In the genomic region with DNA sequence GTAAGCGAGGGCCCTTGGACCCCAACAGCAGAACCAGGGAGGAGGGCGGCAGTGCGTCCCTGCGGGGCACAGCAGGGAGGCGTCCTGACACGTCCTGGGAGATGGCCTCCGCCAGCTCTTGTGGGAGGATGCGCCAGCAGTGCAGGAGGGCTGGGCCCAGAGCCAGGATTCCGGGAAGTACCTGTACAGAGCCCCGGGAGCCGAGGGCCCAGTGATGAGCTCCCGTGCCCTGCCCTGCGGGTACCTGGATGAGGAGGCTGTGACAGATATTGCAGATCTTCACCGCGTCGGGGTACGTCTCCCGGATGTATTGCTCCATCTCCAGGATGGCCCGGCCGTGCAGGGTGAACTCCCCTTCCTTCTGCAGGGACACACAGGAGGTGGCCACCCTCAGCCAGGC, we compare ENCODE assay signal across 10 cellular contexts. TPM values are rescaled to one million over a fixed set of nuclear protein-coding genes. Genes with fewer than 3 reads are reported as not detected.
DNase-seq lines count a peak whose midpoint lies in the region; ATAC-seq and TF ChIP-seq lines count a peak whose summit lies in the region.
"Had no signal": no experiment of that assay in that cellular context is flagged by ENCODE, and none has a peak within 500 bp of the region (broad histone marks: within the 10 kb centered on the region; RNA-seq: fewer than 3 reads in every experiment).

No MANE protein-coding gene starts in this region.

- TF ChIP-seq CTCF in WERI-Rb-1 (IDR thresholded peaks at IDR 0.05; ENCODE audit: low read depth, low read length): no peak
- no peak for TF ChIP-seq CTCF in lower lobe of right lung (IDR thresholded peaks at IDR 0.05)
- TF ChIP-seq CTCF in GM13977 (IDR thresholded peaks at IDR 0.05; ENCODE audit: extremely low read depth, insufficient read depth, missing control alignments): no peak

- no peak overlapping the region for H3K27ac ChIP-seq in CD4-positive, alpha-beta memory T cell (ENCODE audit: low read depth, low read length)
- H3K27ac ChIP-seq in WERI-Rb-1: peak overlapping the region; percentile 43; the same call in 1 of the 2 replicates
- H3K27ac ChIP-seq in lower lobe of right lung: no peak overlapping the region
- H3K27ac ChIP-seq: cardiac muscle cell had no signal

- H3K9me3 Mint-ChIP-seq in CD4-positive, alpha-beta memory T cell: no peaks in the 10 kb centered on the region
- H3K9me3 Mint-ChIP-seq in IgD-negative memory B cell: no peaks in the 10 kb centered on the region
- H3K9me3 Mint-ChIP-seq: activated T-cell treated with anti-CD3 and anti-CD28 coated beads, Interleukin-2, amount 50 U/mL, for 72 hours had no signal

- no peaks in the 10 kb centered on the region for H3K27me3 ChIP-seq in CD4-positive, alpha-beta memory T cell (ENCODE audit: insufficient read depth, low read length)
- H3K27me3 ChIP-seq in WERI-Rb-1 (ENCODE audit: insufficient read depth, low read depth, severe bottlenecking): no peaks in the 10 kb centered on the region
- no peaks in the 10 kb centered on the region for H3K27me3 ChIP-seq in lower lobe of right lung (ENCODE audit: low read depth)
- no peaks in the 10 kb centered on the region for H3K27me3 ChIP-seq in MG63
- H3K27me3 ChIP-seq: cardiac muscle cell had no signal

- H3K36me3 ChIP-seq in CD4-positive, alpha-beta memory T cell (ENCODE audit: insufficient read depth, low read length): peaks cover 5% of the 10 kb centered on the region
- H3K36me3 ChIP-seq in WERI-Rb-1 (no peaks in the 10 kb centered on the region; the same call in 1 of the 2 replicates), lower lobe of right lung (peaks cover 56% of the 10 kb centered on the region), MG63 (peaks cover 32% of the 10 kb centered on the region)
- H3K36me3 ChIP-seq: cardiac muscle cell had no signal

- CTCF ChIA-PET in CD4-positive, alpha-beta memory T cell (lab: Charles Lee; ENCODE audit: partially characterized antibody): interaction anchor here (1.1 to 7.2 kb wide), 5 partner anchors 8 to 141 kb away, joined by 4 to 28 read pairs (median 12); no protein-coding TSS in a partner anchor

- H3K4me3 ChIP-seq in CD4-positive, alpha-beta memory T cell (ENCODE audit: low read length in 2 of 2): no peak overlapping the region
- no peak overlapping the region for H3K4me3 ChIP-seq in WERI-Rb-1 (ENCODE audit: low read depth, low read length)
- H3K4me3 ChIP-seq in lower lobe of right lung: no peak overlapping the region
- H3K4me3 ChIP-seq in MG63: no peak overlapping the region
- H3K4me3 ChIP-seq: cardiac muscle cell had no signal

- no peaks in the 10 kb centered on the region for H3K9me3 ChIP-seq in CD4-positive, alpha-beta memory T cell (ENCODE audit: control insufficient read depth in 1 of 2, low read length in 2 of 2)
- H3K9me3 ChIP-seq in WERI-Rb-1 (ENCODE audit: severe bottlenecking) (no peaks in the 10 kb centered on the region), lower lobe of right lung (no peaks in the 10 kb centered on the region), MG63 (no peaks in the 10 kb centered on the region)

- in situ Hi-C loops in GM13977 (cut with MboI; ENCODE audit: low pct_unique_long_range_greater_than_20kb, low sequenced_read_pairs, unreplicated experiment): no loop called here

- POLR2A ChIA-PET in CD4-positive, alpha-beta memory T cell (lab: Charles Lee; ENCODE audit: partially characterized antibody): interaction anchor here (0.8 to 6.4 kb wide), 3 partner anchors 9 to 141 kb away, joined by 4 to 47 read pairs (median 15); no protein-coding TSS in a partner anchor

- no peak overlapping the region for H3K4me3 Mint-ChIP-seq in CD4-positive, alpha-beta memory T cell
- H3K4me3 Mint-ChIP-seq in IgD-negative memory B cell: no peak overlapping the region

- intact Hi-C loops in CD4-positive, alpha-beta memory T cell (cut with micrococcal nuclease): no loop called here
- intact Hi-C loops in lower lobe of right lung (cut with DNase I): no loop called here

- peaks cover 10 to 27% of the 10 kb centered on the region in 2 donors for H3K36me3 Mint-ChIP-seq in CD4-positive, alpha-beta memory T cell
- peaks cover 2% of the 10 kb centered on the region for H3K36me3 Mint-ChIP-seq in IgD-negative memory B cell

- ATAC-seq in lower lobe of right lung: no peak
- ATAC-seq: activated T-cell treated with anti-CD3 and anti-CD28 coated beads, Interleukin-2, amount 50 U/mL, for 72 hours had no signal

- peaks cover 28% of the 10 kb centered on the region for H3K4me1 ChIP-seq in CD4-positive, alpha-beta memory T cell (ENCODE audit: insufficient read depth, low read length)
- peaks cover 39% of the 10 kb centered on the region for H3K4me1 ChIP-seq in lower lobe of right lung

- peak overlapping the region in 6 of 7 donors; percentile 40 to 90 (median 82) for H3K27ac Mint-ChIP-seq in CD4-positive, alpha-beta memory T cell
- H3K27ac Mint-ChIP-seq in IgD-negative memory B cell: peak overlapping the region in 2 of 3 donors; percentile 45 to 57

- DNase-seq in CD4-positive, alpha-beta memory T cell: no peak
- DNase-seq in WERI-Rb-1: no peak
- peak; percentile 44 for DNase-seq in lower lobe of right lung
- DNase-seq in GM13977 (ENCODE audit: low spot score): no peak
- no peak for DNase-seq in retina
- DNase-seq in MG63: no peak
- DNase-seq in stimulated activated CD4-positive, alpha-beta T cell treated with anti-CD3 and anti-CD28 coated beads, Interleukin-4, amount 100 ng/mL, for 4 hours: no peak
- DNase-seq: activated T-cell treated with anti-CD3 and anti-CD28 coated beads, Interleukin-2, amount 50 U/mL, for 72 hours had no signal

- H3K27me3 Mint-ChIP-seq in CD4-positive, alpha-beta memory T cell: no peaks in the 10 kb centered on the region
- no peaks in the 10 kb centered on the region for H3K27me3 Mint-ChIP-seq in IgD-negative memory B cell

- peaks cover 18 to 52% (median 35%) of the 10 kb centered on the region in 4 donors for H3K4me1 Mint-ChIP-seq in CD4-positive, alpha-beta memory T cell
- H3K4me1 Mint-ChIP-seq in IgD-negative memory B cell: peaks cover 5 to 11% (median 8%) of the 10 kb centered on the region in 3 donors

RNA-seq across cellular contexts. Expression of a gene that starts 23.1 kb away (rescaled TPM):
- 10 to 100 TPM; 28.6 to 31.0 TPM for total RNA-seq in CD4-positive, alpha-beta memory T cell
- 1 to 10 TPM; 4.8 to 8.1 TPM for polyA plus RNA-seq in CD4-positive, alpha-beta memory T cell
- 4.8 TPM for polyA plus RNA-seq in IgD-negative memory B cell
- total RNA-seq in lower lobe of right lung: 8.6 TPM
- total RNA-seq in MG63 (2014; rRNA removed; shearing (Covaris generic); ENCODE audit: low replicate concordance): 4.4 and 10.2 TPM in 2 replicates

RNA-seq across cellular contexts. Expression of a gene that starts 42.1 kb away (rescaled TPM):
- total RNA-seq in CD4-positive, alpha-beta memory T cell: 10 to 100 TPM; 66.6 to 70.7 TPM
- 100 to 1,000 TPM; 142 to 202 TPM for polyA plus RNA-seq in CD4-positive, alpha-beta memory T cell
- 78.1 TPM for polyA plus RNA-seq in IgD-negative memory B cell
- 53.0 TPM for total RNA-seq in lower lobe of right lung
- total RNA-seq in MG63 (2014; rRNA removed; shearing (Covaris generic); ENCODE audit: low replicate concordance): 51.7 and 66.6 TPM in 2 replicates
